In the genomic region with DNA sequence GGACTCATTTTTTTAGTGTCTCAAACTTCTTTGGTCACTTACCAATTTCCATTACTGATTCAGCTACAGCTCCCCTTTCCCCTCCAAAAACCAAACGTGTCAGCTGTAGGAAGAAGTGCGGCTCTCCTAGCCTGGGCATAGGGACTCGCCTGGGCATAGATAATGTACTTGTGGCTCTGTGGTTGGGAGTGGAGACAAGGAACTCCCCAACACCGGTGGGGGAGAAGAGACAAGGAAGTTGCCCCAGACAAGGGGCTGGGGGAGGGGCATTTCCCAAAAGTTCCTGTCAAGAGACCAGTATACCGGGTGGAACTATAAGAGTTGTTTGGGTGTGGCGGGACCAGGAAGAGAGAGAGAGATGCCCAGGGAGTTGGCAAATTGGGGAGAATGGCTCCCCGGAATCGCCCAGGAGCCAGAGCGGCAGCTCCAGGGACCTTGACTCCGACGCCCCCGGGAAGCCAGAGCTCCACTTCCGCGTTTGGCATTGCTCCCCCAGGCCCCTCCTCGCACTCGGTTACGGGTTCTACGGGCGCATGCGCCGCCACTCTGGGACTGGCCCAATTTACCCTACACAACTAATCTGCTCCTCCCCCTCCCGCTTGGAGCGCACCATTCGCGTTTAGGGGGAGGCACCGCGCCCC, we compare ENCODE assay signal across 8 cellular contexts. TPM values are rescaled to one million over a fixed set of nuclear protein-coding genes. Genes with fewer than 3 reads are reported as not detected.
DNase-seq lines count a peak whose midpoint lies in the region; ATAC-seq and FAIRE-seq lines count a peak whose summit lies in the region.

No MANE protein-coding gene starts in this region.

- WGBS in small intestine, 3 donors: 0 to 1% (median 1%) methylated on average over 25 to 27 of the region's 27 CpGs

- ATAC-seq in HG02938 (IDR thresholded peaks at IDR 0.05; ENCODE audit: unreplicated experiment): peak; percentile 68

- H3K9me3 ChIP-seq in iPS-20b (ENCODE audit: insufficient read depth, low read depth, low read length) (no peaks in the 10 kb centered on the region), small intestine (ENCODE audit: control insufficient read depth, low read depth) (no peaks in the 10 kb centered on the region)

- in situ Hi-C loops in T47D (cut with HindIII; ENCODE audit: low pct_unique_long_range_greater_than_20kb, low sequenced_read_pairs): no loop called here

- H3K4me3 ChIP-seq in iPS-20b (ENCODE audit: low read length) (peak overlapping the region; percentile 78), small intestine (ENCODE audit: low read depth in 1 of 2, low read length in 2 of 2) (peak overlapping the region; percentile 98 to 99)

- peak overlapping the region; percentile 96 for H3K9ac ChIP-seq in iPS-20b (ENCODE audit: low read depth, low read length)

- H3K36me3 ChIP-seq in iPS-20b (ENCODE audit: insufficient read depth, low read depth, low read length): no peaks in the 10 kb centered on the region
- H3K36me3 ChIP-seq in small intestine (ENCODE audit: control insufficient read depth in 2 of 2, insufficient read depth in 2 of 2, low read length in 2 of 2): no peaks in the 10 kb centered on the region

- no peak for FAIRE-seq in small intestine (lab: Jason Lieb, UNC)

- peaks cover 33% of the 10 kb centered on the region for H3K4me1 ChIP-seq in iPS-20b (ENCODE audit: insufficient read depth, low read length)
- H3K4me1 ChIP-seq in small intestine (ENCODE audit: control insufficient read depth in 2 of 2, insufficient read depth in 1 of 2, low read depth in 1 of 2, low read length in 1 of 2): peaks cover 0 to 22% of the 10 kb centered on the region in 2 donors

- peak; percentile 98 for DNase-seq in activated effector memory CD4-positive, alpha-beta T cell treated with anti-CD3 and anti-CD28 coated beads, Interleukin-2, amount 50 U/mL, for 16 hours
- no peak for DNase-seq in activated effector memory CD4-positive, alpha-beta T cell treated with Interleukin-2 at 50 U/mL for 16 hours
- peak; percentile 93 to 97 for DNase-seq in NCI-H1930 (lab: John Stamatoyannopoulos, UW)
- DNase-seq in T-helper 9 cell: peak; percentile 89
- DNase-seq in T47D (ENCODE audit: low read depth in 1 of 2, low spot score in 1 of 2): peak; percentile 68 to 97
- peak; percentile 98 for DNase-seq in small intestine

- peak overlapping the region; percentile 86 for H3K27ac ChIP-seq in iPS-20b (ENCODE audit: low read length)
- H3K27ac ChIP-seq in small intestine (ENCODE audit: low read depth in 1 of 2, low read length in 1 of 2): peak overlapping the region; percentile 86 to 99

- H3K27me3 ChIP-seq in iPS-20b (ENCODE audit: insufficient read depth, low read length): no peaks in the 10 kb centered on the region
- H3K27me3 ChIP-seq in small intestine (ENCODE audit: control insufficient read depth in 2 of 2, insufficient read depth in 2 of 2, low read length in 2 of 2): no peaks in the 10 kb centered on the region

RNA-seq across cellular contexts. Expression of a gene that starts 0.9 kb away (rescaled TPM):
- polyA plus RNA-seq in small intestine: 10 to 100 TPM; 35.9 to 40.9 (median 40.8) TPM
